Comparison of ENCODE assay signal across 8 cellular contexts in genomic region chr20:62873681-62874031, GRCh38. TPM values are rescaled to one million over a fixed set of nuclear protein-coding genes. Genes with fewer than 3 reads are reported as not detected.
A peak's percentile ranks its signal among the peaks of the same experiment; 100 is the strongest.
DNase-seq lines count a peak whose midpoint lies in the region; ATAC-seq, FAIRE-seq and TF ChIP-seq lines count a peak whose summit lies in the region.
"Not testable (repeated sequence)": the region's sequence is repeated elsewhere in the genome, so short reads cannot be mapped to it uniquely, and the experiment has no call there.

No MANE protein-coding gene starts in this region.

- H3K9me2 ChIP-seq in MM.1S (replicated peaks; ENCODE audit: insufficient read depth, low read length); PC-9 (ENCODE audit: insufficient read depth): not testable (repeated sequence)

- H3K4me1 ChIP-seq in MM.1S (ENCODE audit: low read length); PC-9 (replicated peaks; ENCODE audit: insufficient read depth): not testable (repeated sequence)

- H3K27ac Mint-ChIP-seq in activated CD8-positive, alpha-beta T cell treated with anti-CD3 and anti-CD28 coated beads for 36 hours: peak overlapping the region; percentile 20

- not testable (repeated sequence) for BruUV-seq in PC-9 (replicated peaks; lab: Mats Ljungman, UMichigan)

- H3F3A ChIP-seq in MM.1S (ENCODE audit: insufficient read depth, low read length): not testable (repeated sequence)
- peaks cover 41% of the 10 kb centered on the region for H3F3A ChIP-seq in PC-9 (ENCODE audit: insufficient read depth, low read depth)

- H3K27me3 ChIP-seq in GM06990 (replicated peaks; ENCODE audit: control insufficient read depth, insufficient read depth, low read length); PC-9 (ENCODE audit: insufficient read depth, low read depth); dorsolateral prefrontal cortex: not testable (repeated sequence)
- H3K27me3 ChIP-seq in MM.1S (replicated peaks; ENCODE audit: insufficient read depth, low read length): peaks cover 16% of the 10 kb centered on the region

- not testable (repeated sequence) for DNase-seq in GM06990 (ENCODE audit: extremely low read depth, insufficient read length); retinal pigment epithelial cell (ENCODE audit: low read depth)
- DNase-seq in MM.1S (peak; percentile 24), PC-9 (peak; percentile 62 to 80), dorsolateral prefrontal cortex (peak; percentile 60 to 84 (median 74)), kidney glomerular epithelial cell (lab: John Stamatoyannopoulos, UW) (peak; percentile 14)
- peak; percentile 67 for DNase-seq in activated CD8-positive, alpha-beta T cell treated with anti-CD3 and anti-CD28 coated beads for 36 hours

- H3K4me1 Mint-ChIP-seq in activated CD8-positive, alpha-beta T cell treated with anti-CD3 and anti-CD28 coated beads for 36 hours (ENCODE audit: low read depth): peaks cover 18% of the 10 kb centered on the region

- H3K36me3 Mint-ChIP-seq in activated CD8-positive, alpha-beta T cell treated with anti-CD3 and anti-CD28 coated beads for 36 hours (ENCODE audit: low read depth): not testable (repeated sequence)

- H3K79me2 ChIP-seq in MM.1S (ENCODE audit: low read length); PC-9 (ENCODE audit: low read depth): not testable (repeated sequence)

- H3K9ac ChIP-seq in MM.1S (ENCODE audit: low read length): not testable (repeated sequence)

- peak; percentile 60 for FAIRE-seq in A204.1 (lab: Jason Lieb, UNC)

- H3K27ac ChIP-seq in MM.1S (ENCODE audit: low read length); PC-9: not testable (repeated sequence)
- peak overlapping the region in 10 of 59 donors; percentile 13 to 61 (median 29) for H3K27ac ChIP-seq in dorsolateral prefrontal cortex

- not testable (repeated sequence) for H3K36me3 ChIP-seq in GM06990 (ENCODE audit: control insufficient read depth, insufficient read depth, low read length); MM.1S (replicated peaks; ENCODE audit: insufficient read depth, low read length); PC-9 (ENCODE audit: low read depth)

- H3K27me3 Mint-ChIP-seq in activated CD8-positive, alpha-beta T cell treated with anti-CD3 and anti-CD28 coated beads for 36 hours: not testable (repeated sequence)

- not testable (repeated sequence) for H3K9me3 Mint-ChIP-seq in activated CD8-positive, alpha-beta T cell treated with anti-CD3 and anti-CD28 coated beads for 36 hours

- not testable (repeated sequence) for H3K9me3 ChIP-seq in MM.1S (replicated peaks; ENCODE audit: insufficient read depth, low read length); PC-9 (ENCODE audit: insufficient read depth, low read depth)

- H3K4me3 Mint-ChIP-seq in activated CD8-positive, alpha-beta T cell treated with anti-CD3 and anti-CD28 coated beads for 36 hours: peak overlapping the region; percentile 48

- CTCF ChIA-PET in PC-9 (lab: Charles Lee): interaction anchor here (1.0 to 1.9 kb wide), 2 partner anchors 12 to 51 kb away, joined by 4 to 10 read pairs; partner anchors contain the start of gene TCFL5
- CTCF ChIA-PET in activated CD8-positive, alpha-beta T cell treated with anti-CD3 and anti-CD28 coated beads for 36 hours (lab: Charles Lee): interaction anchor here (1.1 kb wide), 1 partner anchor 81 kb away, joined by 6 read pairs; no protein-coding TSS in a partner anchor

- not testable (repeated sequence) for H3K4me2 ChIP-seq in MM.1S (ENCODE audit: low read depth, low read length)
- H3K4me2 ChIP-seq in PC-9: peak overlapping the region; percentile 62

- not testable (repeated sequence) for H2AFZ ChIP-seq in MM.1S (ENCODE audit: low read length)
- peak overlapping the region; percentile 45; the same call in 1 of the 2 replicates for H2AFZ ChIP-seq in PC-9

- not testable (repeated sequence) for ATAC-seq in activated CD8-positive, alpha-beta T cell treated with anti-CD3 and anti-CD28 coated beads for 36 hours

- POLR2A ChIA-PET in PC-9 (lab: Charles Lee; ENCODE audit: unreplicated experiment); activated CD8-positive, alpha-beta T cell treated with anti-CD3 and anti-CD28 coated beads for 36 hours (lab: Charles Lee): not testable (repeated sequence)

- TF ChIP-seq CTCF in GM06990 (IDR thresholded peaks at IDR 0.05; ENCODE audit: insufficient read depth, low read length, poor library complexity, severe bottlenecking) (peak; percentile 49), MM.1S (IDR thresholded peaks at IDR 0.05; ENCODE audit: low read length) (peak; percentile 42), PC-9 (conservative IDR thresholded peaks at IDR 0.05) (peak; percentile 75), dorsolateral prefrontal cortex (IDR thresholded peaks at IDR 0.05 in 54 of 56, conservative IDR thresholded peaks at IDR 0.05 in 2 of 56; ENCODE audit: low read depth in 1 of 56, partially characterized antibody in 56 of 56) (peak in 54 of 56 donors; percentile 27 to 75 (median 58)), retinal pigment epithelial cell (conservative IDR thresholded peaks at IDR 0.05; ENCODE audit: low read depth, low read length) (peak; percentile 52)
- peak; percentile 39 for TF ChIP-seq CTCF in activated CD8-positive, alpha-beta T cell treated with anti-CD3 and anti-CD28 coated beads for 36 hours (IDR thresholded peaks at IDR 0.05)

- H3K4me3 ChIP-seq in GM06990 (replicated peaks; ENCODE audit: low read depth, low read length); MM.1S (ENCODE audit: low read length); dorsolateral prefrontal cortex; retinal pigment epithelial cell (ENCODE audit: low read length): not testable (repeated sequence)
- H3K4me3 ChIP-seq in PC-9: peak overlapping the region; percentile 39; the same call in 1 of the 2 replicates

- intact Hi-C loops in PC-9 (cut with micrococcal nuclease; ENCODE audit: unreplicated experiment): loop anchor here (2.0 kb wide), 2 partner anchors 51 to 135 kb away; no protein-coding TSS in a partner anchor
- intact Hi-C loops in activated CD8-positive, alpha-beta T cell treated with anti-CD3 and anti-CD28 coated beads for 36 hours (cut with micrococcal nuclease): not testable (repeated sequence)
- intact Hi-C loops in dorsolateral prefrontal cortex (cut with DNase I): loop anchor here in 1 of 2 donors (5.0 kb wide), 1 partner anchor 134 kb away; the partner anchor contains the start of gene BHLHE23

- H4K20me1 ChIP-seq in MM.1S (ENCODE audit: insufficient read depth, low read length); PC-9 (ENCODE audit: insufficient read depth): not testable (repeated sequence)

RNA-seq across cellular contexts. Expression of gene TCFL5, which starts 12.0 kb away (rescaled TPM):
- total RNA-seq in PC-9 (2021): 29.3 and 35.4 TPM in 2 replicates
- total RNA-seq in activated CD8-positive, alpha-beta T cell treated with anti-CD3 and anti-CD28 coated beads for 36 hours: 1 to 10 TPM; 7.5 to 7.6 TPM
- 10 to 100 TPM; 15.1 to 52.2 (median 27.7) TPM for total RNA-seq in dorsolateral prefrontal cortex

RNA-seq across cellular contexts. Expression of gene DIDO1, which starts 52.6 kb away (rescaled TPM):
- total RNA-seq in PC-9 (2021) (56.4 and 61.4 TPM in 2 replicates), dorsolateral prefrontal cortex (10 to 100 TPM; 37.4 to 68.3 (median 49.5) TPM)
- 10 to 100 TPM; 45.9 to 47.4 TPM for total RNA-seq in activated CD8-positive, alpha-beta T cell treated with anti-CD3 and anti-CD28 coated beads for 36 hours

RNA-seq across cellular contexts. Expression of gene COL9A3, which starts 56.8 kb away (rescaled TPM):
- total RNA-seq in PC-9 (2021) (8.3 and 8.5 TPM in 2 replicates), dorsolateral prefrontal cortex (100 to 1,000 TPM in 8 of 120 experiments, 10 to 100 TPM in 112; 15.9 to 126 (median 44.6) TPM)
- not detected for total RNA-seq in activated CD8-positive, alpha-beta T cell treated with anti-CD3 and anti-CD28 coated beads for 36 hours
